Comparison of ENCODE assay signal across 24 cellular contexts in genomic region chr20:32558526-32558925, GRCh38. TPM values are rescaled to one million over a fixed set of nuclear protein-coding genes. Genes with fewer than 3 reads are reported as not detected.
A peak's percentile ranks its signal among the peaks of the same experiment; 100 is the strongest.
DNase-seq lines count a peak whose midpoint lies in the region; ATAC-seq, FAIRE-seq and TF ChIP-seq lines count a peak whose summit lies in the region.
"Had no signal": no experiment of that assay in that cellular context is flagged by ENCODE, and none has a peak within 500 bp of the region (broad histone marks: within the 10 kb centered on the region; RNA-seq: fewer than 3 reads in every experiment).

No MANE protein-coding gene starts in this region.

- in situ Hi-C loops in KBM-7 (cut with MboI; ENCODE audit: low pct_unique_long_range_greater_than_20kb, low sequenced_read_pairs), result no loop called here

- H3K36me3 ChIP-seq in CD4-positive, alpha-beta memory T cell (ENCODE audit: insufficient read depth, low read length), result no peaks in the 10 kb centered on the region
- H3K36me3 ChIP-seq: colonic mucosa, right atrium auricular region, thoracic aorta had no signal

- no peak overlapping the region for H3K27ac ChIP-seq in CD4-positive, alpha-beta memory T cell (ENCODE audit: low read depth, low read length)
- H3K27ac ChIP-seq: body of pancreas, colonic mucosa, GM23248, right atrium auricular region, thoracic aorta had no signal

- no peaks in the 10 kb centered on the region for H3K27me3 ChIP-seq in CD4-positive, alpha-beta memory T cell (ENCODE audit: insufficient read depth, low read length)
- H3K27me3 ChIP-seq: body of pancreas, colonic mucosa, right atrium auricular region had no signal

- no peaks in the 10 kb centered on the region for H3K27me3 Mint-ChIP-seq in CD4-positive, alpha-beta memory T cell
- peaks cover 26% of the 10 kb centered on the region for H3K27me3 Mint-ChIP-seq in glutamatergic neuron (ENCODE audit: unreplicated experiment)
- peaks cover 27% of the 10 kb centered on the region for H3K27me3 Mint-ChIP-seq in progenitor cell of endocrine pancreas
- H3K27me3 Mint-ChIP-seq: activated naive CD8-positive, alpha-beta T cell treated with anti-CD3 and anti-CD28 coated beads, Interleukin-2, amount 10 ng/mL, durations not matched to agents 7 days and 5 days had no signal

- peaks cover 12 to 24% of the 10 kb centered on the region in 2 donors for H3K36me3 Mint-ChIP-seq in CD4-positive, alpha-beta memory T cell
- peaks cover 5% of the 10 kb centered on the region for H3K36me3 Mint-ChIP-seq in glutamatergic neuron (ENCODE audit: unreplicated experiment)
- no peaks in the 10 kb centered on the region for H3K36me3 Mint-ChIP-seq in progenitor cell of endocrine pancreas (ENCODE audit: insufficient read depth)

- no peak for FAIRE-seq in GM12891 (lab: Jason Lieb, UNC)
- FAIRE-seq: GM12892 had no signal

- H3K9me3 ChIP-seq in CD4-positive, alpha-beta memory T cell (ENCODE audit: control insufficient read depth in 1 of 2, low read length in 2 of 2), result no peaks in the 10 kb centered on the region
- H3K9me3 ChIP-seq: body of pancreas, colonic mucosa, mucosa of descending colon, right atrium auricular region, thoracic aorta had no signal

- no peak for ATAC-seq in GM19455 (IDR thresholded peaks at IDR 0.05; ENCODE audit: unreplicated experiment)
- ATAC-seq: activated T-cell treated with anti-CD3 and anti-CD28 coated beads, Interleukin-2, amount 50 U/mL, for 72 hours; body of pancreas; mucosa of descending colon had no signal

- no peaks in the 10 kb centered on the region for H3K9me3 Mint-ChIP-seq in CD4-positive, alpha-beta memory T cell
- H3K9me3 Mint-ChIP-seq in glutamatergic neuron (ENCODE audit: unreplicated experiment) (peaks cover 36% of the 10 kb centered on the region), progenitor cell of endocrine pancreas (ENCODE audit: low read depth) (peaks cover 3% of the 10 kb centered on the region)

- peaks cover 40 to 82% (median 68%) of the 10 kb centered on the region in 4 donors for H3K4me1 Mint-ChIP-seq in CD4-positive, alpha-beta memory T cell
- H3K4me1 Mint-ChIP-seq in glutamatergic neuron (ENCODE audit: low read depth, unreplicated experiment), result peaks cover 45% of the 10 kb centered on the region
- H3K4me1 Mint-ChIP-seq in progenitor cell of endocrine pancreas (ENCODE audit: low read depth), result peaks cover 20% of the 10 kb centered on the region

- no peak for TF ChIP-seq POLR2A in GM12891 (IDR thresholded peaks at IDR 0.05; ENCODE audit: low read depth, low read length)

- POLR2A ChIA-PET in CD4-positive, alpha-beta memory T cell (lab: Charles Lee; ENCODE audit: partially characterized antibody), result interaction anchor here (0.7 to 2.2 kb wide), 3 partner anchors 8 to 28 kb away, joined by 3 to 8 read pairs (median 7); no protein-coding TSS in a partner anchor

- peaks cover 53% of the 10 kb centered on the region for H3K4me1 ChIP-seq in CD4-positive, alpha-beta memory T cell (ENCODE audit: insufficient read depth, low read length)
- H3K4me1 ChIP-seq: colonic mucosa had no signal

- no peak for TF ChIP-seq CTCF in glutamatergic neuron (IDR thresholded peaks at IDR 0.05; ENCODE audit: partially characterized antibody, unreplicated experiment)
- TF ChIP-seq CTCF in progenitor cell of endocrine pancreas (IDR thresholded peaks at IDR 0.05; ENCODE audit: unreplicated experiment), result no peak

- H3K4me3 Mint-ChIP-seq in CD4-positive, alpha-beta memory T cell, result no peak overlapping the region
- H3K4me3 Mint-ChIP-seq in glutamatergic neuron (ENCODE audit: unreplicated experiment), result peak overlapping the region; percentile 30
- no peak overlapping the region for H3K4me3 Mint-ChIP-seq in progenitor cell of endocrine pancreas (ENCODE audit: low read depth)
- H3K4me3 Mint-ChIP-seq: activated naive CD8-positive, alpha-beta T cell treated with anti-CD3 and anti-CD28 coated beads, Interleukin-2, amount 10 ng/mL, durations not matched to agents 7 days and 5 days; activated T-cell treated with anti-CD3 and anti-CD28 coated beads, Interleukin-2, amount 50 U/mL, for 72 hours had no signal

- intact Hi-C loops in CD4-positive, alpha-beta memory T cell (cut with micrococcal nuclease), result no loop called here

- H3K4me3 ChIP-seq in CD4-positive, alpha-beta memory T cell (ENCODE audit: low read length in 2 of 2), result no peak overlapping the region
- H3K4me3 ChIP-seq: body of pancreas, colonic mucosa, GM23248, mucosa of descending colon, right atrium auricular region, thoracic aorta had no signal

- CTCF ChIA-PET in CD4-positive, alpha-beta memory T cell (lab: Charles Lee; ENCODE audit: partially characterized antibody), result interaction anchor here (1.1 to 5.1 kb wide), 2 partner anchors 11 to 37 kb away, joined by 3 to 22 read pairs; no protein-coding TSS in a partner anchor

- peak overlapping the region in 4 of 7 donors; percentile 22 to 78 (median 72) for H3K27ac Mint-ChIP-seq in CD4-positive, alpha-beta memory T cell
- H3K27ac Mint-ChIP-seq in glutamatergic neuron (ENCODE audit: unreplicated experiment), result peak overlapping the region; percentile 36
- H3K27ac Mint-ChIP-seq in progenitor cell of endocrine pancreas, result peak overlapping the region; percentile 62
- H3K27ac Mint-ChIP-seq: activated naive CD8-positive, alpha-beta T cell treated with anti-CD3 and anti-CD28 coated beads, Interleukin-2, amount 10 ng/mL, durations not matched to agents 7 days and 5 days; activated T-cell treated with anti-CD3 and anti-CD28 coated beads, Interleukin-2, amount 50 U/mL, for 72 hours had no signal

- DNase-seq in CD4-positive, alpha-beta memory T cell, result no peak
- DNase-seq in NCI-H69 (lab: John Stamatoyannopoulos, UW) (peak; percentile 24), glutamatergic neuron (peak; percentile 76), progenitor cell of endocrine pancreas (ENCODE audit: low spot score, unreplicated experiment) (no peak), KBM-7 (no peak), GM12891 (ENCODE audit: insufficient read length, low spot score) (no peak)
- DNase-seq: activated CD4-positive, CD25-positive, alpha-beta regulatory T cell; activated naive CD8-positive, alpha-beta T cell treated with anti-CD3 and anti-CD28 coated beads, Interleukin-2, amount 10 ng/mL, durations not matched to agents 7 days and 5 days; activated T-cell treated with anti-CD3 and anti-CD28 coated beads, Interleukin-2, amount 50 U/mL, for 72 hours; body of pancreas; colonic mucosa; DMS53; GM23248; Kasumi-1; mucosa of descending colon; NCI-H1092 treated with DMSO at 0.1 percent for 48 hours; NCI-H2081; NCI-H510A; RPMI8226; T-helper 9 cell had no signal

TF ChIP-seq in GM12891, 5 proteins besides CTCF, POLR2A, EP300 and RAD21:
- no peak for TF ChIP-seq POU2F2 (IDR thresholded peaks at IDR 0.05; ENCODE audit: low read depth, low read length)
- no peak for TF ChIP-seq SPI1 (IDR thresholded peaks at IDR 0.05; ENCODE audit: low read depth, low read length)
- no peak for TF ChIP-seq TAF1 (IDR thresholded peaks at IDR 0.05; ENCODE audit: low read depth, low read length)
- TF ChIP-seq POLR2AphosphoS5 (IDR thresholded peaks at IDR 0.05; ENCODE audit: low read depth, low read length), result no peak
- no peak for TF ChIP-seq PAX5 (IDR thresholded peaks at IDR 0.05; ENCODE audit: insufficient read depth, low read length, severe bottlenecking)
TF ChIP-seq in GM12891: peak in this region for 0.

RNA-seq across cellular contexts. Expression of gene NOL4L, which starts 26.6 kb away (rescaled TPM):
- total RNA-seq in CD4-positive, alpha-beta memory T cell, result 10 to 100 TPM; 71.0 to 74.2 TPM
- polyA plus RNA-seq in CD4-positive, alpha-beta memory T cell, result 10 to 100 TPM in 1 of 2 donors, 1 to 10 TPM in 1; 7.0 to 23.9 TPM
- total RNA-seq in glutamatergic neuron (ENCODE audit: unreplicated experiment), result 106 TPM
- 89.7 and 90.4 TPM in 2 replicates for total RNA-seq in progenitor cell of endocrine pancreas
- 12.7 TPM for polyA plus RNA-seq in GM12891 (2012; ENCODE audit: low read depth, missing spikeins)

Comparison
In these comparisons a context has a peak if more than half of its experiments do, and no peak if none do; other contexts are left out.
1. DNase-seq: peak in NCI-H69 (single experiment) and glutamatergic neuron (single experiment); none in CD4-positive, alpha-beta memory T cell (0 of 5), progenitor cell of endocrine pancreas (single experiment), KBM-7 (single experiment) and GM12891 (single experiment).
2. Peak in every context shown above with its lines, with median percentiles within 50 percentile points of each other: H3K27ac Mint-ChIP-seq.